Comparison of ENCODE assay signal across 19 cellular contexts in genomic region chr15:74392402-74392876, GRCh38. TPM values are rescaled to one million over a fixed set of nuclear protein-coding genes. Genes with fewer than 3 reads are reported as not detected.
DNase-seq lines count a peak whose midpoint lies in the region; TF ChIP-seq lines count a peak whose summit lies in the region.
"Had no signal": no experiment of that assay in that cellular context is flagged by ENCODE, and none has a peak within 500 bp of the region (broad histone marks: within the 10 kb centered on the region; RNA-seq: fewer than 3 reads in every experiment).

No MANE protein-coding gene starts in this region.

- H2AFZ ChIP-seq in osteoblast (ENCODE audit: low read length), result peak overlapping the region; percentile 32

- H3K79me2 ChIP-seq in osteoblast (ENCODE audit: insufficient read depth, low read length), result no peaks in the 10 kb centered on the region

- no peaks in the 10 kb centered on the region for H4K20me1 ChIP-seq in osteoblast (ENCODE audit: insufficient read depth, low read length)

- H3K4me2 ChIP-seq in osteoblast (ENCODE audit: insufficient read depth, low read length), result peak overlapping the region; percentile 16

- in situ Hi-C loops in ACHN (cut with HindIII; ENCODE audit: low pct_ligation_motif_present, low pct_unique_long_range_greater_than_20kb, low sequenced_read_pairs), result no loop called here

- H3K4me3 ChIP-seq in osteoblast (ENCODE audit: insufficient read depth, low read length), result no peak overlapping the region
- H3K4me3 ChIP-seq in tibial nerve, result no peak overlapping the region
- H3K4me3 ChIP-seq: lower lobe of right lung, prostate gland had no signal

- TF ChIP-seq POLR2A in erythroblast (IDR thresholded peaks at IDR 0.05; ENCODE audit: low read length) (peak; percentile 70), tibial nerve (IDR thresholded peaks at IDR 0.05) (no peak)

- 18 to 22% methylated on average over 9 of the region's 9 CpGs for WGBS in tibial nerve, 2 donors

- H3K27ac ChIP-seq in osteoblast (ENCODE audit: low read depth, low read length) (peak overlapping the region; percentile 24), tibial nerve (no peak overlapping the region)
- H3K27ac ChIP-seq: lower lobe of right lung, prostate gland had no signal

- H3K27me3 ChIP-seq in osteoblast (ENCODE audit: insufficient read depth, low read length) (no peaks in the 10 kb centered on the region), tibial nerve (no peaks in the 10 kb centered on the region)

- DNase-seq in EL (peak; percentile 47), OCI-M1 (lab: John Stamatoyannopoulos, UW) (peak; percentile 52), erythroblast (lab: John Stamatoyannopoulos, UW) (peak; percentile 86 to 88), osteoblast (ENCODE audit: insufficient read length, low spot score, missing footprints) (peak; percentile 97), tibial nerve (ENCODE audit: low spot score in 2 of 2) (no peak), ACHN (no peak), dermis blood vessel endothelial cell (no peak), NCI-H2081 (lab: John Stamatoyannopoulos, UW) (no peak)
- DNase-seq: activated CD4-positive, alpha-beta T cell treated with anti-CD3 and anti-CD28 coated beads for 1 hour; activated naive CD4-positive, alpha-beta T cell treated with anti-CD3 and anti-CD28 coated beads, Interleukin-2, amount 10 ng/mL, durations not matched to agents 7 days and 5 days; Calu3; cortex of kidney; lower lobe of right lung; NCI-H1105 treated with DMSO at 0.1 percent for 48 hours; NCI-H774; SIG-M5; stimulated activated CD4-positive, alpha-beta T cell treated with anti-CD3 and anti-CD28 coated beads, Interleukin-4, amount 100 ng/mL, for 1 hour had no signal

- H3K4me1 ChIP-seq in osteoblast (ENCODE audit: insufficient read depth, low read length), result peaks cover 42% of the 10 kb centered on the region
- peaks cover 0 to 10% (median 0%) of the 10 kb centered on the region in 4 donors for H3K4me1 ChIP-seq in tibial nerve
- H3K4me1 ChIP-seq: prostate gland had no signal

- H3K36me3 ChIP-seq in osteoblast (ENCODE audit: insufficient read depth, low read length) (no peaks in the 10 kb centered on the region), tibial nerve (no peaks in the 10 kb centered on the region)
- H3K36me3 ChIP-seq: lower lobe of right lung, prostate gland had no signal

- no peaks in the 10 kb centered on the region for H3K9me3 ChIP-seq in osteoblast (ENCODE audit: low read depth, low read length)
- no peaks in the 10 kb centered on the region for H3K9me3 ChIP-seq in tibial nerve
- H3K9me3 ChIP-seq: lower lobe of right lung, prostate gland had no signal

- no peak for TF ChIP-seq EP300 in tibial nerve (IDR thresholded peaks at IDR 0.05)

- TF ChIP-seq CTCF in osteoblast (IDR thresholded peaks at IDR 0.05; ENCODE audit: extremely low read depth, low read depth, low read length) (no peak), tibial nerve (IDR thresholded peaks at IDR 0.05) (no peak)

RNA-seq across cellular contexts. Expression of gene CYP11A1, which starts 25.0 kb away (rescaled TPM):
- total RNA-seq in osteoblast (1.4 and 2.1 TPM in 2 replicates), tibial nerve (1 to 10 TPM; 2.4 to 5.7 (median 4.1) TPM), dermis blood vessel endothelial cell (not detected in 2 replicates)
- total RNA-seq: Calu3, HT-29 had no signal

RNA-seq across cellular contexts. Expression of gene SEMA7A, which starts 41.3 kb away (rescaled TPM):
- 30.4 and 36.2 TPM in 2 replicates for total RNA-seq in osteoblast
- 10 to 100 TPM; 31.8 to 35.6 (median 33.8) TPM for total RNA-seq in tibial nerve
- total RNA-seq in dermis blood vessel endothelial cell, result 0.51 and 2.2 TPM in 2 replicates

Comparison
In these comparisons a context has a peak if more than half of its experiments do, and no peak if none do; other contexts are left out.
1. DNase-seq: peak in EL (single experiment), OCI-M1 (single experiment), erythroblast (2 of 2) and osteoblast (single experiment); none in tibial nerve (0 of 2), ACHN (single experiment), dermis blood vessel endothelial cell (single experiment) and NCI-H2081 (0 of 2).